In genomic region chr5:181258576-181258975, GRCh38 we compare ENCODE assay signal across 9 cellular contexts. TPM values are rescaled to one million over a fixed set of nuclear protein-coding genes. Genes with fewer than 3 reads are reported as not detected.
A peak's percentile ranks its signal among the peaks of the same experiment; 100 is the strongest.
DNase-seq lines count a peak whose midpoint lies in the region; ATAC-seq and TF ChIP-seq lines count a peak whose summit lies in the region.
"Had no signal": no experiment of that assay in that cellular context is flagged by ENCODE, and none has a peak within 500 bp of the region (broad histone marks: within the 10 kb centered on the region; RNA-seq: fewer than 3 reads in every experiment).

No MANE protein-coding gene starts in this region.

- H3K27ac Mint-ChIP-seq in HFFc6: no peak overlapping the region
- no peak overlapping the region for H3K27ac Mint-ChIP-seq in MCF 10A (ENCODE audit: low read depth, unreplicated experiment)

- H3K27me3 ChIP-seq in A673 (replicated peaks; ENCODE audit: insufficient read depth, low read depth, low read length, poor library complexity): no peaks in the 10 kb centered on the region
- H3K27me3 ChIP-seq in muscle layer of colon (ENCODE audit: control insufficient read depth in 1 of 2, insufficient read depth in 2 of 2, low read length in 2 of 2): no peaks in the 10 kb centered on the region

- peaks cover 32% of the 10 kb centered on the region for H3K36me3 Mint-ChIP-seq in HFFc6 (ENCODE audit: low read depth)
- peaks cover 71% of the 10 kb centered on the region for H3K36me3 Mint-ChIP-seq in MCF 10A (ENCODE audit: insufficient read depth, unreplicated experiment)

- H3K4me3 ChIP-seq in A673 (ENCODE audit: low read depth, low read length, poor library complexity, severe bottlenecking): peak overlapping the region; percentile 98
- peak overlapping the region in 1 of 2 donors; percentile 98 for H3K4me3 ChIP-seq in muscle layer of colon (ENCODE audit: low read depth in 1 of 2, low read length in 2 of 2)

- H3K4me1 ChIP-seq in A673 (ENCODE audit: insufficient read depth, low read length, poor library complexity, severe bottlenecking) (no peaks in the 10 kb centered on the region), muscle layer of colon (ENCODE audit: insufficient read depth, low read length) (peaks cover 32% of the 10 kb centered on the region)

- intact Hi-C loops in A673 (cut with micrococcal nuclease; ENCODE audit: unreplicated experiment) (no loop called here), MCF 10A (cut with micrococcal nuclease) (no loop called here)

- ATAC-seq in HG02885 (IDR thresholded peaks at IDR 0.05; ENCODE audit: poor library complexity, unreplicated experiment) (no peak), GM18858 (IDR thresholded peaks at IDR 0.05; ENCODE audit: unreplicated experiment) (no peak)

- DNase-seq in A673 (ENCODE audit: low spot score): no peak
- no peak for DNase-seq in HFFc6
- DNase-seq in MCF 10A (ENCODE audit: unreplicated experiment): no peak
- DNase-seq in GM10248 (ENCODE audit: extremely low spot score): no peak
- no peak for DNase-seq in NOMO-1 treated with DMSO at 0.1 percent for 48 hours (lab: John Stamatoyannopoulos, UW; ENCODE audit: unreplicated experiment)
- DNase-seq: HCEC 1CT had no signal

- BruUV-seq in A673 (replicated peaks; lab: Mats Ljungman, UMichigan): no TSS peak
- no TSS peak for BruUV-seq in MCF 10A (replicated peaks; lab: Mats Ljungman, UMichigan)

- CTCF ChIA-PET in A673 (lab: Charles Lee): no interaction called here
- CTCF ChIA-PET in MCF 10A (lab: Yijun Ruan, JAX): interaction anchor here (1.1 kb wide), 1 partner anchor 52 kb away, joined by 3 read pairs; no protein-coding TSS in a partner anchor
- CTCF ChIA-PET in GM10248 (lab: Yijun Ruan, JAX): interaction anchor here (2.7 kb wide), 1 partner anchor 8 kb away, joined by 10 read pairs; no protein-coding TSS in a partner anchor

- H3K9me3 Mint-ChIP-seq in HFFc6 (no peaks in the 10 kb centered on the region), MCF 10A (ENCODE audit: unreplicated experiment) (no peaks in the 10 kb centered on the region)

- no peak overlapping the region for H3K27ac ChIP-seq in A673 (ENCODE audit: low read depth, low read length, poor library complexity, severe bottlenecking)
- no peak overlapping the region for H3K27ac ChIP-seq in muscle layer of colon (ENCODE audit: low read depth, low read length)

- POLR2A ChIA-PET in A673 (lab: Charles Lee; ENCODE audit: low non-redundant PET): no interaction called here
- POLR2A ChIA-PET in MCF 10A (lab: Yijun Ruan, JAX): interaction anchor here (0.7 to 12.6 kb wide), 4 partner anchors 14 to 66 kb away, joined by 3 to 476 read pairs (median 22); partner anchors contain the start of genes RACK1, TRIM41 and TRIM7
- POLR2A ChIA-PET in GM10248 (lab: Yijun Ruan, JAX): no interaction called here

- H3K36me3 ChIP-seq in A673 (ENCODE audit: insufficient read depth, low read length, poor library complexity, severe bottlenecking): peaks cover 23% of the 10 kb centered on the region
- peaks cover 14% of the 10 kb centered on the region for H3K36me3 ChIP-seq in muscle layer of colon (ENCODE audit: insufficient read depth, low read length)

- H3K4me3 Mint-ChIP-seq in HFFc6 (peak overlapping the region; percentile 94), MCF 10A (ENCODE audit: unreplicated experiment) (peak overlapping the region; percentile 86)

- H3K4me1 Mint-ChIP-seq in HFFc6 (ENCODE audit: low read depth): peaks cover 58% of the 10 kb centered on the region
- peaks cover 30% of the 10 kb centered on the region for H3K4me1 Mint-ChIP-seq in MCF 10A (ENCODE audit: insufficient read depth, unreplicated experiment)

- H3K27me3 Mint-ChIP-seq in HFFc6 (ENCODE audit: insufficient read depth) (peaks cover 2% of the 10 kb centered on the region), MCF 10A (ENCODE audit: insufficient read depth, unreplicated experiment) (no peaks in the 10 kb centered on the region)

- TF ChIP-seq CTCF in A673 (conservative IDR thresholded peaks at IDR 0.05; ENCODE audit: low read depth, low read length) (no peak), HFFc6 (IDR thresholded peaks at IDR 0.05) (no peak), MCF 10A (IDR thresholded peaks at IDR 0.05; ENCODE audit: unreplicated experiment) (no peak), GM10248 (IDR thresholded peaks at IDR 0.05; ENCODE audit: control extremely low read depth, extremely low read depth, low read depth, missing control alignments) (no peak)

- H3K9ac ChIP-seq in muscle layer of colon (ENCODE audit: low read length): peak overlapping the region; percentile 96

- H3K9me3 ChIP-seq in A673 (ENCODE audit: low read depth, low read length, poor library complexity, severe bottlenecking) (no peaks in the 10 kb centered on the region), muscle layer of colon (ENCODE audit: low read length) (no peaks in the 10 kb centered on the region)

RNA-seq across cellular contexts. Expression of gene TRIM52, which starts 2.4 kb away (rescaled TPM):
- 7.3 and 7.9 TPM in 2 replicates for total RNA-seq in A673 (2021)
- 1 to 10 TPM; 5.2 to 6.9 (median 5.6) TPM for total RNA-seq in HFFc6 (2021; fragmentation: NEBNext Ultra II Directional; extraction: Animal tissue kit (Norgen Biotek cat#: 25700))
- total RNA-seq in MCF 10A (2022): 12.5 and 16.1 TPM in 2 replicates

RNA-seq across cellular contexts. Expression of gene RACK1, which starts 14.9 kb away (rescaled TPM):
- total RNA-seq in A673 (2021) (1,719 and 1,726 TPM in 2 replicates), MCF 10A (2022) (2,995 and 4,050 TPM in 2 replicates)
- 1,000 to 10,000 TPM; 1,737 to 2,012 (median 1,885) TPM for total RNA-seq in HFFc6 (2021; fragmentation: NEBNext Ultra II Directional; extraction: Animal tissue kit (Norgen Biotek cat#: 25700))

RNA-seq across cellular contexts. Expression of gene TRIM41, which starts 35.5 kb away (rescaled TPM):
- 24.2 and 24.6 TPM in 2 replicates for total RNA-seq in A673 (2021)
- total RNA-seq in HFFc6 (2021; fragmentation: NEBNext Ultra II Directional; extraction: Animal tissue kit (Norgen Biotek cat#: 25700)): 10 to 100 TPM; 20.3 to 24.0 (median 22.5) TPM
- 42.8 and 49.4 TPM in 2 replicates for total RNA-seq in MCF 10A (2022)

RNA-seq across cellular contexts. Expression of gene TRIM7, which starts 53.6 kb away (rescaled TPM):
- total RNA-seq in A673 (2021): 0.96 TPM in 1 of 2 replicates, not detected in the other
- total RNA-seq in HFFc6 (2021; fragmentation: NEBNext Ultra II Directional; extraction: Animal tissue kit (Norgen Biotek cat#: 25700)): 1 to 10 TPM; 2.8 to 7.5 (median 5.3) TPM
- 26.3 and 27.0 TPM in 2 replicates for total RNA-seq in MCF 10A (2022)
